ENCODE assay signal across 20 cellular contexts in the genomic region with DNA sequence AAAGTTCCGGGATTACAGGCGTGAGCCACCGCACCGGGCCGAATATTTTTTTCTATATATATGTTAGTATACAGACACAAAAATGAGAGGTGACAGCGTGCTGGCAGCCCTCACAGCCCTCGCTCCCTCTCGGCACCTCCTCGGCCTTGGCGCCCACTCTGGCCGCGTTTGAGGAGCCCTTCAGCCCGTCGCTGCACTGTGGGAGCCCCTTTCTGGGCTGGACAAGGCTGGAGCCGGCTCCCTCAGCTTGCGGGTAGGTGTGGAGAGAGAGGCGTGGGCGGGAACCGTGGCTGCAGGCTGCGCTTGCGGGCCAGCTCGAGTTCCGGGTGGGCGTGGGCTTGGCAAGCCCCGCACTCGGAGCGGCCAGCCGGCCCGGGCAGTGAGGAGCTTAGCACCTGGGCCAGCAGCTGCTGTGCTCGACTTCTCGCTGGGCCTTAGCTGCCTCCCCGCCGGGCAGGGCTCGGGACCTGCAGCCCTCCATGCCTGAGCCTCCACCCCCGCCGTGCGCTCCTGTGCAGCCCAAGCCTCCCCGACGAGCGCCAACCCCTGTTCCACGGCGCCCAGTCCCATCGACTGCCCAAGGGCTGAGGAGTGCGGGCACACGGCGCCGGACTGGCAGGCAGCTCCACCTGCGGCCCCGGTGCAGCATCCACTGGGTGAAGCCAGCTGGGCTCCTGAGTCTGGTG. TPM values are rescaled to one million over a fixed set of nuclear protein-coding genes. Genes with fewer than 3 reads are reported as not detected.
A peak's percentile ranks its signal among the peaks of the same experiment; 100 is the strongest.
DNase-seq lines count a peak whose midpoint lies in the region; ATAC-seq and TF ChIP-seq lines count a peak whose summit lies in the region.
"Had no signal": no experiment of that assay in that cellular context is flagged by ENCODE, and none has a peak within 500 bp of the region (broad histone marks: within the 10 kb centered on the region; RNA-seq: fewer than 3 reads in every experiment).

No MANE protein-coding gene starts in this region.

- H3K36me3 Mint-ChIP-seq in chondrocyte (ENCODE audit: low read depth), result no peaks in the 10 kb centered on the region
- H3K36me3 Mint-ChIP-seq in stimulated activated naive B cell treated with anti-CD40 and anti-IgM and Interleukin-4, amounts not matched to agents 10 μg/mL and 1 μg/mL and 100 μg/mL, for 72 hours, result no peaks in the 10 kb centered on the region
- H3K36me3 Mint-ChIP-seq: CD4-positive, CD25-positive, alpha-beta regulatory T cell; CD8-positive, alpha-beta T cell had no signal

- TF ChIP-seq CTCF in left ventricle myocardium inferior (IDR thresholded peaks at IDR 0.05; ENCODE audit: borderline replicate concordance) (no peak), chondrocyte (IDR thresholded peaks at IDR 0.05) (no peak)

- no peaks in the 10 kb centered on the region for H3K4me1 Mint-ChIP-seq in chondrocyte (ENCODE audit: low read depth)
- H3K4me1 Mint-ChIP-seq in stimulated activated naive B cell treated with anti-CD40 and anti-IgM and Interleukin-4, amounts not matched to agents 10 μg/mL and 1 μg/mL and 100 μg/mL, for 72 hours, result peaks cover 22 to 44% of the 10 kb centered on the region in 2 donors

- no peaks in the 10 kb centered on the region for H3K9me3 ChIP-seq in left ventricle myocardium inferior (replicated peaks)
- H3K9me3 ChIP-seq: BLaER1, Caco-2 had no signal

- H3K4me1 ChIP-seq in left ventricle myocardium inferior, result peaks cover 41% of the 10 kb centered on the region

- no peaks in the 10 kb centered on the region for H3K36me3 ChIP-seq in left ventricle myocardium inferior
- H3K36me3 ChIP-seq: BLaER1 had no signal

- H3K27ac Mint-ChIP-seq in chondrocyte (ENCODE audit: unreplicated experiment), result no peak overlapping the region
- peak overlapping the region; percentile 95 for H3K27ac Mint-ChIP-seq in stimulated activated naive B cell treated with anti-CD40 and anti-IgM and Interleukin-4, amounts not matched to agents 10 μg/mL and 1 μg/mL and 100 μg/mL, for 72 hours
- H3K27ac Mint-ChIP-seq: B cell; CD8-positive, alpha-beta T cell had no signal

- H3K27me3 ChIP-seq in left ventricle myocardium inferior (ENCODE audit: low read depth), result peaks cover 10% of the 10 kb centered on the region
- H3K27me3 ChIP-seq: BLaER1 had no signal

- H3K4me3 Mint-ChIP-seq in chondrocyte (ENCODE audit: unreplicated experiment), result no peak overlapping the region
- H3K4me3 Mint-ChIP-seq in stimulated activated naive B cell treated with anti-CD40 and anti-IgM and Interleukin-4, amounts not matched to agents 10 μg/mL and 1 μg/mL and 100 μg/mL, for 72 hours, result no peak overlapping the region
- H3K4me3 Mint-ChIP-seq: B cell; CD4-positive, CD25-positive, alpha-beta regulatory T cell; CD8-positive, alpha-beta T cell had no signal

- intact Hi-C loops in Right ventricle myocardium inferior (cut with DNase I) (no loop called here), left ventricle myocardium inferior (cut with micrococcal nuclease) (no loop called here)

- no peak overlapping the region for H3K4me3 ChIP-seq in left ventricle myocardium inferior
- H3K4me3 ChIP-seq: BLaER1, GM23248 had no signal

- H3K9me3 Mint-ChIP-seq in chondrocyte (ENCODE audit: low read depth), result no peaks in the 10 kb centered on the region
- H3K9me3 Mint-ChIP-seq in stimulated activated naive B cell treated with anti-CD40 and anti-IgM and Interleukin-4, amounts not matched to agents 10 μg/mL and 1 μg/mL and 100 μg/mL, for 72 hours, result no peaks in the 10 kb centered on the region
- H3K9me3 Mint-ChIP-seq: CD4-positive, CD25-positive, alpha-beta regulatory T cell; CD8-positive, alpha-beta T cell had no signal

- H3K27me3 Mint-ChIP-seq in chondrocyte (ENCODE audit: low read depth), result peaks cover 6% of the 10 kb centered on the region
- peaks cover 0 to 4% of the 10 kb centered on the region in 2 donors for H3K27me3 Mint-ChIP-seq in stimulated activated naive B cell treated with anti-CD40 and anti-IgM and Interleukin-4, amounts not matched to agents 10 μg/mL and 1 μg/mL and 100 μg/mL, for 72 hours
- H3K27me3 Mint-ChIP-seq: B cell; CD4-positive, CD25-positive, alpha-beta regulatory T cell had no signal

- DNase-seq in Right ventricle myocardium inferior (ENCODE audit: missing footprints) (peak; percentile 28), left ventricle myocardium inferior (no peak), chondrocyte (ENCODE audit: low spot score) (peak; percentile 75), medulla oblongata (ENCODE audit: extremely low spot score) (no peak), cerebellum (ENCODE audit: low spot score) (no peak), superior temporal gyrus (ENCODE audit: extremely low spot score) (no peak)
- no peak for DNase-seq in stimulated activated naive B cell treated with anti-CD40 and anti-IgM and Interleukin-4, amounts not matched to agents 10 μg/mL and 1 μg/mL and 100 μg/mL, for 72 hours
- DNase-seq: Caco-2; CD4-positive, CD25-positive, alpha-beta regulatory T cell; CD8-positive, alpha-beta T cell; DMS153; GM23248; H7; HCEC 1CT had no signal

- ATAC-seq in Right ventricle myocardium inferior, result no peak
- no peak for ATAC-seq in stimulated activated naive B cell treated with anti-CD40 and anti-IgM and Interleukin-4, amounts not matched to agents 10 μg/mL and 1 μg/mL and 100 μg/mL, for 72 hours (replicated peaks)
- ATAC-seq: CD8-positive, alpha-beta T cell had no signal

- no peak overlapping the region for H3K27ac ChIP-seq in left ventricle myocardium inferior (replicated peaks)
- H3K27ac ChIP-seq: BLaER1, C4-2B, GM23248 had no signal

RNA-seq across cellular contexts. Expression of a gene that starts 1.9 kb away (rescaled TPM):
- not detected for total RNA-seq in Right ventricle myocardium inferior
- total RNA-seq in left ventricle myocardium inferior, result not detected
- total RNA-seq in chondrocyte, result not detected in 3 replicates
- total RNA-seq in cerebellum, result not detected
- total RNA-seq: A172, A673, Caco-2, GM23248 had no signal

RNA-seq across cellular contexts. Expression of a gene that starts 13.7 kb away (rescaled TPM):
- total RNA-seq in Right ventricle myocardium inferior, result 97.5 TPM
- 79.2 TPM for total RNA-seq in left ventricle myocardium inferior
- total RNA-seq in chondrocyte, result 117 to 138 TPM (median 132 TPM) in 3 replicates
- total RNA-seq in cerebellum, result 44.6 TPM

RNA-seq across cellular contexts. Expression of a gene that starts 17.1 kb away (rescaled TPM):
- total RNA-seq in Right ventricle myocardium inferior, result 0.87 TPM
- 0.99 TPM for total RNA-seq in left ventricle myocardium inferior
- not detected in 3 replicates for total RNA-seq in chondrocyte
- total RNA-seq in cerebellum, result 0.73 TPM
- total RNA-seq: A172, A673, Caco-2, GM23248, H1, H7 had no signal

RNA-seq across cellular contexts. Expression of a gene that starts 33.6 kb away (rescaled TPM):
- not detected for total RNA-seq in Right ventricle myocardium inferior
- not detected for total RNA-seq in left ventricle myocardium inferior
- not detected in 3 replicates for total RNA-seq in chondrocyte
- total RNA-seq in cerebellum, result not detected
- total RNA-seq: A172; A673; B cell; Caco-2; CD4-positive, CD25-positive, alpha-beta regulatory T cell; CD8-positive, alpha-beta T cell; GM23248; H1; H7 had no signal

RNA-seq across cellular contexts. Expression of a gene that starts 38.2 kb away (rescaled TPM):
- 19.0 TPM for total RNA-seq in Right ventricle myocardium inferior
- 23.2 TPM for total RNA-seq in left ventricle myocardium inferior
- 35.8 to 43.1 TPM (median 38.2 TPM) in 3 replicates for total RNA-seq in chondrocyte
- 23.2 TPM for total RNA-seq in cerebellum

Comparison
In these comparisons a context has a peak if more than half of its experiments do, and no peak if none do; other contexts are left out.
1. DNase-seq: peak in Right ventricle myocardium inferior (single experiment) and chondrocyte (single experiment); none in left ventricle myocardium inferior (single experiment), stimulated activated naive B cell treated with anti-CD40 and anti-IgM and Interleukin-4, amounts not matched to agents 10 μg/mL and 1 μg/mL and 100 μg/mL, for 72 hours (single experiment), medulla oblongata (single experiment), cerebellum (single experiment) and superior temporal gyrus (single experiment).